8 cellular contexts compared by ENCODE assay signal in the genomic region with DNA sequence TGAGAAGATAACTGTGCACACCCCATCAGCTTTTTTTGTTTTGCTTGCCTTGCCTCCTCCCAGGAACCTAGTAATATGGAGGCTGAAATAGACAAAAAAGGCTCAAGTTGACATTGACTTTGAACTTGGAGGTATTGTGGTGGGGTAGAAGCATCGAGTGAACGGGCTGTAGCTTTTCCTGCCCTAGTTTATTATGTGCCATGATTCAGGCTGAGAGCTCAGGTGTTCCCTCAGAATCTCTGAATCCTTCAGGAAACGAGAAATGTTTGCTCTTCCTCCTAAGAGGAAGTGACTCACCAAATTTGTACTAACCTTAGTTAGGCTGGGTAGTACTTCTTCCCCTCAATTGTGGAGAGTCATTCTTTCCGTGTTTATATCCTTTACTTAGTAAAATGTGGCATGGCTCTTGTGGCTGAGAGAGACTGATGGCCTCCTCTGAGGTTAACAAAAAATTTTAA.
DNase-seq lines count a peak whose midpoint lies in the region; ATAC-seq and TF ChIP-seq lines count a peak whose summit lies in the region.

No MANE protein-coding gene starts in this region.

- no peaks in the 10 kb centered on the region for H3K79me2 ChIP-seq in mesendoderm (ENCODE audit: control insufficient read depth, insufficient read depth, low read length)

- H3K9ac ChIP-seq in HUES64 (ENCODE audit: low read depth, low read length) (no peak overlapping the region), mesendoderm (ENCODE audit: low read length) (no peak overlapping the region), colonic mucosa (ENCODE audit: low read depth in 2 of 2, low read length in 2 of 2) (peak overlapping the region in 1 of 2 donors; percentile 26)

- H3K79me1 ChIP-seq in mesendoderm (ENCODE audit: low read length): no peaks in the 10 kb centered on the region

- WGBS in HUES64: 90% methylated on average over 3 of the region's 4 CpGs
- 47 to 56% methylated on average over 4 of the region's 4 CpGs for WGBS in body of pancreas, 2 donors
- WGBS in mesendoderm (ENCODE audit: extremely low coverage, insufficient coverage, low lambda C conversion rate): no CpG with 5 or more reads among the region's 4 CpGs

- intact Hi-C loops in body of pancreas (cut with DNase I): no loop called here
- intact Hi-C loops in colonic mucosa (cut with DNase I): no loop called here
- intact Hi-C loops in posterior cingulate gyrus (cut with DNase I): no loop called here

- ATAC-seq in GM18508 (IDR thresholded peaks at IDR 0.05; ENCODE audit: insufficient read depth, unreplicated experiment) (peak; percentile 74), body of pancreas (peak; percentile 67)

- H3K36me3 ChIP-seq in HUES64 (ENCODE audit: insufficient read depth, low read length) (no peaks in the 10 kb centered on the region), body of pancreas (replicated peaks in 1 of 2; ENCODE audit: insufficient read depth in 1 of 2, low read depth in 2 of 2) (no peaks in the 10 kb centered on the region), mesendoderm (ENCODE audit: control insufficient read depth, insufficient read depth, low read length) (no peaks in the 10 kb centered on the region), colonic mucosa (no peaks in the 10 kb centered on the region)

- DNase-seq in body of pancreas (no peak), mesendoderm (peak; percentile 47), colonic mucosa (no peak), posterior cingulate gyrus (no peak), NCI-H1694 treated with DMSO at 0.1 percent for 48 hours (lab: John Stamatoyannopoulos, UW) (no peak), NCI-H748 (lab: John Stamatoyannopoulos, UW; ENCODE audit: unreplicated experiment) (no peak)

- H2AK5ac ChIP-seq in mesendoderm (ENCODE audit: low read length): no peak overlapping the region

- H3K4me1 ChIP-seq in HUES64 (ENCODE audit: insufficient read depth, low read length) (peaks cover 28% of the 10 kb centered on the region), body of pancreas (no peaks in the 10 kb centered on the region), mesendoderm (ENCODE audit: control insufficient read depth, low read depth, low read length) (peaks cover 4% of the 10 kb centered on the region), colonic mucosa (no peaks in the 10 kb centered on the region)

- no peak overlapping the region for H2BK15ac ChIP-seq in mesendoderm (replicated peaks; ENCODE audit: low read depth)

- TF ChIP-seq CTCF in body of pancreas (IDR thresholded peaks at IDR 0.05): no peak
- no peak for TF ChIP-seq CTCF in colonic mucosa (IDR thresholded peaks at IDR 0.05)

- no peak overlapping the region for H2BK5ac ChIP-seq in mesendoderm (ENCODE audit: low read length)

- no peak overlapping the region for H3K56ac ChIP-seq in mesendoderm (ENCODE audit: low read length)

- peak overlapping the region; percentile 26 for H4K5ac ChIP-seq in mesendoderm (ENCODE audit: low read length)

- no peak overlapping the region for H2BK120ac ChIP-seq in mesendoderm (ENCODE audit: low read depth, low read length)

- no peak overlapping the region for H3K4me2 ChIP-seq in mesendoderm (ENCODE audit: low read length)

- no peak for TF ChIP-seq POLR2A in body of pancreas (IDR thresholded peaks at IDR 0.05)

- no peak overlapping the region for H3K23ac ChIP-seq in mesendoderm (ENCODE audit: low read length)

- peak overlapping the region; percentile 6; the same call in 1 of the 2 replicates for H3K27ac ChIP-seq in HUES64 (ENCODE audit: low read depth, low read length)
- H3K27ac ChIP-seq in body of pancreas: peak overlapping the region in 3 of 4 donors; percentile 32 to 74 (median 71)
- no peak overlapping the region for H3K27ac ChIP-seq in mesendoderm (ENCODE audit: low read depth, low read length)
- H3K27ac ChIP-seq in colonic mucosa: no peak overlapping the region

- H3K18ac ChIP-seq in mesendoderm (ENCODE audit: low read length): no peak overlapping the region

- no peak overlapping the region for H4K8ac ChIP-seq in mesendoderm (ENCODE audit: low read depth, low read length)

- H3K27me3 ChIP-seq in HUES64 (ENCODE audit: insufficient read depth, low read length) (no peaks in the 10 kb centered on the region), body of pancreas (no peaks in the 10 kb centered on the region), mesendoderm (ENCODE audit: insufficient read depth, low read length, poor library complexity) (no peaks in the 10 kb centered on the region), colonic mucosa (no peaks in the 10 kb centered on the region)

- H3K4me3 ChIP-seq in HUES64 (ENCODE audit: low read length): no peak overlapping the region
- no peak overlapping the region for H3K4me3 ChIP-seq in body of pancreas
- no peak overlapping the region for H3K4me3 ChIP-seq in mesendoderm (ENCODE audit: low read length)
- no peak overlapping the region for H3K4me3 ChIP-seq in colonic mucosa

- H3K4ac ChIP-seq in mesendoderm (ENCODE audit: low read depth, low read length): no peak overlapping the region

- H3K9me3 ChIP-seq in HUES64 (ENCODE audit: insufficient read depth, low read depth, low read length) (no peaks in the 10 kb centered on the region), body of pancreas (no peaks in the 10 kb centered on the region), colonic mucosa (no peaks in the 10 kb centered on the region)

Comparison
In these comparisons a context has a peak if more than half of its experiments do, and no peak if none do; other contexts are left out.
1. H3K27ac ChIP-seq: peak in HUES64 (single experiment) and body of pancreas (3 of 4); none in mesendoderm (single experiment) and colonic mucosa (single experiment).